ENCODE assay signal across 17 cellular contexts in genomic region chr12:67525500-67525884, GRCh38.
"Had no signal": no experiment of that assay in that cellular context is flagged by ENCODE, and none has a peak within 500 bp of the region (broad histone marks: within the 10 kb centered on the region; RNA-seq: fewer than 3 reads in every experiment).

No MANE protein-coding gene starts in this region.

- H3K27me3 ChIP-seq: brain microvascular endothelial cell, right atrium auricular region, thyroid gland had no signal

- H3K4me1 ChIP-seq: right atrium auricular region, thyroid gland had no signal

- H3K4me3 Mint-ChIP-seq: activated CD4-positive, alpha-beta T cell treated with anti-CD3 and anti-CD28 coated beads, Interleukin-2, amount 10 ng/mL, durations not matched to agents 7 days and 5 days; activated naive CD8-positive, alpha-beta T cell treated with anti-CD3 and anti-CD28 coated beads, Interleukin-2, amount 10 ng/mL, durations not matched to agents 7 days and 5 days; activated T-helper 1 cell treated with anti-CD3 and anti-CD28 coated beads, Interleukin-12 subunit alpha, Interleukin-12 subunit beta, Interleukin-2, Interleukin-4 antibody, amounts not matched to agents 30 ng/mL and 10 ng/mL and 1 ng/mL, durations not matched to agents 14 hours and 24 hours and 36 hours; natural killer cell treated with Interleukin-12 subunit alpha and Interleukin-12 subunit beta and Interleukin-15 and Interleukin-18, amount 100 ng/mL, for 72 hours; stimulated activated naive B cell treated with anti-CD40 and anti-IgM and Interleukin-4, amounts not matched to agents 10 μg/mL and 1 μg/mL and 100 μg/mL, for 72 hours had no signal

- H3K4me1 Mint-ChIP-seq: activated CD4-positive, alpha-beta T cell treated with anti-CD3 and anti-CD28 coated beads, Interleukin-2, amount 10 ng/mL, durations not matched to agents 7 days and 5 days; activated naive CD8-positive, alpha-beta T cell treated with anti-CD3 and anti-CD28 coated beads, Interleukin-2, amount 10 ng/mL, durations not matched to agents 7 days and 5 days had no signal

- H3K27ac Mint-ChIP-seq: activated CD4-positive, alpha-beta T cell treated with anti-CD3 and anti-CD28 coated beads, Interleukin-2, amount 10 ng/mL, durations not matched to agents 7 days and 5 days; activated naive CD8-positive, alpha-beta T cell treated with anti-CD3 and anti-CD28 coated beads, Interleukin-2, amount 10 ng/mL, durations not matched to agents 7 days and 5 days; activated T-helper 1 cell treated with anti-CD3 and anti-CD28 coated beads, Interleukin-12 subunit alpha, Interleukin-12 subunit beta, Interleukin-2, Interleukin-4 antibody, amounts not matched to agents 30 ng/mL and 10 ng/mL and 1 ng/mL, durations not matched to agents 14 hours and 24 hours and 36 hours; natural killer cell treated with Interleukin-12 subunit alpha and Interleukin-12 subunit beta and Interleukin-15 and Interleukin-18, amount 100 ng/mL, for 72 hours; progenitor cell of endocrine pancreas; stimulated activated naive B cell treated with anti-CD40 and anti-IgM and Interleukin-4, amounts not matched to agents 10 μg/mL and 1 μg/mL and 100 μg/mL, for 72 hours had no signal

- H3K27me3 Mint-ChIP-seq: activated naive CD8-positive, alpha-beta T cell treated with anti-CD3 and anti-CD28 coated beads, Interleukin-2, amount 10 ng/mL, durations not matched to agents 7 days and 5 days had no signal

- H3K36me3 Mint-ChIP-seq: natural killer cell treated with Interleukin-12 subunit alpha and Interleukin-12 subunit beta and Interleukin-15 and Interleukin-18, amount 100 ng/mL, for 72 hours; stimulated activated naive B cell treated with anti-CD40 and anti-IgM and Interleukin-4, amounts not matched to agents 10 μg/mL and 1 μg/mL and 100 μg/mL, for 72 hours had no signal

- H3K4me3 ChIP-seq: right atrium auricular region, thyroid gland had no signal

- H3K27ac ChIP-seq: brain microvascular endothelial cell, right atrium auricular region, thyroid gland had no signal

- ATAC-seq: natural killer cell treated with Interleukin-12 subunit alpha and Interleukin-12 subunit beta and Interleukin-15 and Interleukin-18, amount 100 ng/mL, for 72 hours had no signal

- H3K9me3 Mint-ChIP-seq: activated CD4-positive, alpha-beta T cell treated with anti-CD3 and anti-CD28 coated beads, Interleukin-2, amount 10 ng/mL, durations not matched to agents 7 days and 5 days; activated T-helper 1 cell treated with anti-CD3 and anti-CD28 coated beads, Interleukin-12 subunit alpha, Interleukin-12 subunit beta, Interleukin-2, Interleukin-4 antibody, amounts not matched to agents 30 ng/mL and 10 ng/mL and 1 ng/mL, durations not matched to agents 14 hours and 24 hours and 36 hours; natural killer cell treated with Interleukin-12 subunit alpha and Interleukin-12 subunit beta and Interleukin-15 and Interleukin-18, amount 100 ng/mL, for 72 hours; stimulated activated naive B cell treated with anti-CD40 and anti-IgM and Interleukin-4, amounts not matched to agents 10 μg/mL and 1 μg/mL and 100 μg/mL, for 72 hours had no signal

- DNase-seq: activated CD4-positive, alpha-beta T cell treated with anti-CD3 and anti-CD28 coated beads, Interleukin-2, amount 10 ng/mL, durations not matched to agents 7 days and 5 days; activated CD8-positive, alpha-beta memory T cell treated with anti-CD3 and anti-CD28 coated beads for 24 hours; activated naive CD8-positive, alpha-beta T cell treated with anti-CD3 and anti-CD28 coated beads, Interleukin-2, amount 10 ng/mL, durations not matched to agents 7 days and 5 days; brain microvascular endothelial cell; cortex of kidney; effector CD8-positive, alpha-beta T cell; foreskin fibroblast; glutamatergic neuron; mesendoderm; occipital lobe; stimulated activated CD4-positive, alpha-beta T cell treated with anti-CD3 and anti-CD28 coated beads, Interleukin-4, amount 100 ng/mL, for 1 hour; stimulated activated naive B cell treated with anti-CD40 and anti-IgM and Interleukin-4, amounts not matched to agents 10 μg/mL and 1 μg/mL and 100 μg/mL, for 72 hours; thyroid gland had no signal

- H3K9me3 ChIP-seq: right atrium auricular region, thyroid gland had no signal

- H3K36me3 ChIP-seq: brain microvascular endothelial cell, right atrium auricular region, thyroid gland had no signal
